ENCODE assay signal across 8 cellular contexts in the genomic region with DNA sequence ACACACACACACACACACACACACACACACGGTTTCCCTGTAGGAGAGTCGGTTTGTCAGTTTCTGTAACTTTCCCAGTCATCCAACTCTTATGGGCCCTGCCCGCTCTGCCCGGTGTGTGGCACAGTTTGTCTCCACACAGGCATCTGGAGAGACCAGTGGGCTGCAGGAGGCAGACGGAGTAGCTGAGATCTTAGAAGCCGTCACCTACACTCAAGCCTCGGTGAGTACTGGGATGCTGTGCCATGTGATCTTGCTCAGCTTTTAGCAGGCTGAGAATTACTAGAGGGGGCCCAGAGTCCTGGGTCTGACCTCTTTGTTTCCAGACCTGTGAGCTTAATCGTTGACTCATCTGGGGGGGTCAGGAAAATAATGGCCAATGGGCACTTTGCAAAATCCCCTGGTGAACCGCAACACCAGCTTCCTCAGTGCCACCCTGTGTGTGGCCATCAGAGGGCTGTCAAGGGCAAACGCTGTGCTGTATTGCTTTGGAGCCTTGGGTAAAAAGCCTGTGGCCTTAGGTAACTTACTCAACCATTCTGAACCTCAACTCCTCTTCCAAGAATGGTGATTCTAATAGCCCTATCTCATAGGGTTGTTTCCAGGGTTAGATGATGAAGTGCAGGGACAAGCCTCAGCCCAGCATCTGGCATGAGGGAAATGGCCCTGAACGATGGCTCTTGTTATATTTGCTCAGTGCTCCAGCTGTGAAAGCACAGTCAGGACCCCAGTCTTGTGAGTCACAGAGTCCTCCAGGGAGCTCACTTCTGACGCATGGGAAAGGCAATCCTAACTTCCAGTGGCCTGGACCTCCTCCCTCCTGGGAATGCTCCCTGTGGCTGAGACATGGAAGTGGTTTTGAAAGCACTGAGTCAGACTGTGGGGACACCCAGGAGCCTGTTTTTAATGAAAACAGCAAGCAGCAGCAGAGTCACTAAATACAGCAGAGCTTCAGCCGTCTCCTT. TPM values are rescaled to one million over a fixed set of nuclear protein-coding genes. Genes with fewer than 3 reads are reported as not detected.
A peak's percentile ranks its signal among the peaks of the same experiment; 100 is the strongest.
DNase-seq lines count a peak whose midpoint lies in the region; ATAC-seq and TF ChIP-seq lines count a peak whose summit lies in the region.

No MANE protein-coding gene starts in this region.

- CTCF ChIA-PET in RWPE1 (lab: Yijun Ruan, JAX) = interaction anchor here (0.7 to 2.0 kb wide), 4 partner anchors 9 to 151 kb away, joined by 3 to 4 read pairs (median 4); no protein-coding TSS in a partner anchor

- H3K4me3 ChIP-seq in GM12875 (ENCODE audit: low read depth, low read length) = no peak overlapping the region
- H3K4me3 ChIP-seq in foreskin fibroblast (ENCODE audit: low read depth in 1 of 2, low read length in 2 of 2) = no peak overlapping the region
- H3K4me3 ChIP-seq in skeletal muscle tissue (ENCODE audit: low read length in 3 of 3) = no peak overlapping the region

- no peak for ATAC-seq in GM18502 (IDR thresholded peaks at IDR 0.05; ENCODE audit: poor library complexity, unreplicated experiment)

- H3K36me3 ChIP-seq in skeletal muscle tissue (ENCODE audit: control insufficient read depth in 3 of 3, insufficient read depth in 3 of 3, low read length in 3 of 3) = peaks cover 0 to 3% (median 0%) of the 10 kb centered on the region in 3 donors

- H3K9ac ChIP-seq in skeletal muscle tissue (ENCODE audit: low read depth in 1 of 3, low read length in 3 of 3) = no peak overlapping the region

- H3K27ac ChIP-seq in RWPE1 (no peak overlapping the region), skeletal muscle tissue (ENCODE audit: low read depth, low read length) (peak overlapping the region; percentile 30)

- peaks cover 28 to 45% (median 42%) of the 10 kb centered on the region in 3 donors for H3K4me1 ChIP-seq in skeletal muscle tissue (ENCODE audit: control insufficient read depth in 3 of 3, insufficient read depth in 3 of 3, low read length in 3 of 3)

- H3K27me3 ChIP-seq in skeletal muscle tissue (ENCODE audit: control insufficient read depth in 3 of 3, insufficient read depth in 3 of 3, low read length in 3 of 3) = peaks cover 0 to 11% (median 3%) of the 10 kb centered on the region in 3 donors

- no peaks in the 10 kb centered on the region for H3K9me3 ChIP-seq in skeletal muscle tissue (ENCODE audit: control insufficient read depth in 3 of 3, low read length in 3 of 3)

- DNase-seq in RWPE1 (ENCODE audit: low spot score) (peak; percentile 51), foreskin fibroblast (peak; percentile 99 to 100), NCI-H2029 treated with DMSO at 0.1 percent for 48 hours (lab: John Stamatoyannopoulos, UW) (no peak), RPMI8226 (no peak)
- no peak for DNase-seq in NK-92 treated with Interleukin-12 subunit alpha and Interleukin-12 subunit beta, amount 100 ng/mL, for 24 hours (lab: John Stamatoyannopoulos, UW)

- POLR2A ChIA-PET in RWPE1 (lab: Yijun Ruan, JAX; ENCODE audit: low non-redundant PET) = no interaction called here

- TF ChIP-seq CTCF in GM12875 (IDR thresholded peaks at IDR 0.05; ENCODE audit: borderline replicate concordance, insufficient read depth, low read depth, low read length) (0 out of 2 replicates have a peak, but pooled peaks have one; percentile 11), RWPE1 (conservative IDR thresholded peaks at IDR 0.05; ENCODE audit: low read depth) (no peak), foreskin fibroblast (IDR thresholded peaks at IDR 0.05; ENCODE audit: low read depth, low read length) (peak; percentile 31)

RNA-seq across cellular contexts. Expression of a gene that starts 45.6 kb away (rescaled TPM):
- total RNA-seq in skeletal muscle tissue = 178 TPM

Comparison
In these comparisons a context has a peak if more than half of its experiments do, and no peak if none do; other contexts are left out.
1. DNase-seq: peak in RWPE1 (single experiment) and foreskin fibroblast (2 of 2); none in NCI-H2029 treated with DMSO at 0.1 percent for 48 hours (single experiment), RPMI8226 (single experiment) and NK-92 treated with Interleukin-12 subunit alpha and Interleukin-12 subunit beta, amount 100 ng/mL, for 24 hours (single experiment).